In the genomic region with DNA sequence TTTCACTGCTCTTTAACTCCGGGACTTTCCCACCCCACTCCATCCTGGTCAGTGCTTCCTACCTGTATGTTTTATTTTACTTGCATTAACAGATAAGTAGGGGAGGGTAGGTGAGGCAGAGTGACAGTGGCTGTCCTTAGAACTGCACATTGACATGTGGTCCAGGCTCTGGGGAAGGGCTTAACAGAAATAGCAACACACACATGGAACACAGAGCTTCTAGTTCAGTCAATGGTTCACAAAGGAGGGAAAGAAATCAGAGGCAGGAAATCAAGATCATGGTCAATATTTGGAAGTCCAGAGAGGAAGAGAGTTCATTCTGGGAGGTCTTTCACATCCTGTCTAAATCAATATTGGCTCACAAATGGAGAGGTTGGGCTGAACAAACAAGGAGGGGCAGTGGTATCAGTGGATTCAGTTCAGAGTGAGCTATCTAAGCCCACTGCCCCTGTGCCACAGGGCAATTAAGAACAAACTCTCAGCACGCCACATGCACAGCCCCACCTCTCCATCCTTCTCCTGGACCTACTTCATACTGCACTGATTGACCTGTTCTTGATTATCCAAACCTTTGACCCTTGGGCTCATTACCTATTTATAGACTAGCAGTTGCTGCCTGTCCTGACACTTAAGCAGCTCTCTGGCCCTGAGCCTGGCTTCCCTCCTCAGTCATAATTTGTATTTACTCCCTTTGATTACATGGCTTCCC, we compare ENCODE assay signal across 1 cellular context.
TF ChIP-seq lines count a peak whose summit lies in the region.

No MANE protein-coding gene starts in this region.

TF ChIP-seq in endothelial cell of umbilical vein, 7 proteins besides CTCF, POLR2A, EP300 and RAD21:
- no peak for TF ChIP-seq GATA2 (IDR thresholded peaks at IDR 0.05; ENCODE audit: insufficient read depth, insufficient read length, low read depth, low read length)
- no peak for TF ChIP-seq POLR2AphosphoS5 (IDR thresholded peaks at IDR 0.05; ENCODE audit: insufficient read depth, low read depth, low read length)
